In the genomic region with DNA sequence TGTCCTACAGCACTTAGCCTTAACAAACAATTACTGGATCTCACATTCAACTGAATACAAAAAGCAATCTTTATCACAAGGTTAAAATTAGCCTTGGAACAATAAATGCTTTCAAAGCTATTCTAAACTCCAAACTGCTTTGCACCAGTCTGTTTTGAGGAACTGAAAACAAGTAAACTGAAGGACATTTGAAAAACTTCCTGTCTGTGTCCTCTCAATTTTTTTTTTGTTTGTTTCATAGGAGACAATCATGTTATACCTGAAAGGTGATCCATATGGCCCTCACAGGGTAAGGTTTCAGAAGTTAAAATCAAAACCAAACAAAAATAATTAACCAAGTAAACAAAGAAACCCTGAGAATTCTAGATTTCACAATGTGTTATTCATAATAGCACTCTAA, we compare ENCODE assay signal across 12 cellular contexts.
DNase-seq lines count a peak whose midpoint lies in the region; ATAC-seq and TF ChIP-seq lines count a peak whose summit lies in the region.
"Had no signal": no experiment of that assay in that cellular context is flagged by ENCODE, and none has a peak within 500 bp of the region (broad histone marks: within the 10 kb centered on the region; RNA-seq: fewer than 3 reads in every experiment).

No MANE protein-coding gene starts in this region.

- DNase-seq in Ammon's horn (ENCODE audit: low spot score) (peak; percentile 13), GM19238 (ENCODE audit: insufficient read length, low spot score) (peak; percentile 6), NCI-H1105 (lab: John Stamatoyannopoulos, UW) (peak; percentile 39), sigmoid colon (no peak), SKM-1 (lab: John Stamatoyannopoulos, UW; ENCODE audit: unreplicated experiment) (no peak)
- DNase-seq in effector memory CD8-positive, alpha-beta T cell: no peak
- DNase-seq: glutamatergic neuron, NCI-H2081 treated with DMSO at 0.1 percent for 48 hours had no signal

- intact Hi-C loops in sigmoid colon (cut with DNase I): no loop called here

- H3K9me3 Mint-ChIP-seq in effector memory CD8-positive, alpha-beta T cell: no peaks in the 10 kb centered on the region

- no peak overlapping the region for H3K27ac ChIP-seq in sigmoid colon

- no peaks in the 10 kb centered on the region for H3K4me1 ChIP-seq in sigmoid colon

- TF ChIP-seq POLR2A in sigmoid colon (IDR thresholded peaks at IDR 0.05): no peak

- TF ChIP-seq CTCF in sigmoid colon (IDR thresholded peaks at IDR 0.05): no peak

- H3K4me3 Mint-ChIP-seq in effector memory CD8-positive, alpha-beta T cell: no peak overlapping the region
- H3K4me3 Mint-ChIP-seq: brain, WTC11 had no signal

- ATAC-seq in HG02885 (IDR thresholded peaks at IDR 0.05; ENCODE audit: poor library complexity, unreplicated experiment) (peak; percentile 91), esophagus mucosa (no peak)
- no peak for ATAC-seq in effector memory CD8-positive, alpha-beta T cell (replicated peaks)
- ATAC-seq: WTC11 had no signal

- H3K4me1 Mint-ChIP-seq in effector memory CD8-positive, alpha-beta T cell (ENCODE audit: low read depth in 2 of 2): peaks cover 0 to 5% of the 10 kb centered on the region in 2 donors

- no peaks in the 10 kb centered on the region for H3K27me3 ChIP-seq in sigmoid colon

- H3K36me3 ChIP-seq in sigmoid colon: no peaks in the 10 kb centered on the region

- H3K4me3 ChIP-seq in sigmoid colon: no peak overlapping the region

- H3K27me3 Mint-ChIP-seq in effector memory CD8-positive, alpha-beta T cell: no peaks in the 10 kb centered on the region
- H3K27me3 Mint-ChIP-seq: brain had no signal

- no peak for TF ChIP-seq EP300 in sigmoid colon (IDR thresholded peaks at IDR 0.05)

- H3K27ac Mint-ChIP-seq in effector memory CD8-positive, alpha-beta T cell: no peak overlapping the region
- H3K27ac Mint-ChIP-seq: WTC11 had no signal

- no peaks in the 10 kb centered on the region for H3K36me3 Mint-ChIP-seq in effector memory CD8-positive, alpha-beta T cell (ENCODE audit: insufficient read depth)

- no peaks in the 10 kb centered on the region for H3K9me3 ChIP-seq in sigmoid colon

Comparison
In these comparisons a context has a peak if more than half of its experiments do, and no peak if none do; other contexts are left out.
1. DNase-seq: peak in Ammon's horn (single experiment), GM19238 (single experiment) and NCI-H1105 (single experiment); none in effector memory CD8-positive, alpha-beta T cell (0 of 3), sigmoid colon (single experiment) and SKM-1 (single experiment).